In genomic region chr1:242440757-242441156, GRCh38 we compare ENCODE assay signal across 22 cellular contexts.
DNase-seq lines count a peak whose midpoint lies in the region; ATAC-seq, FAIRE-seq and TF ChIP-seq lines count a peak whose summit lies in the region.
"Had no signal": no experiment of that assay in that cellular context is flagged by ENCODE, and none has a peak within 500 bp of the region (broad histone marks: within the 10 kb centered on the region; RNA-seq: fewer than 3 reads in every experiment).

No MANE protein-coding gene starts in this region.

- DNase-seq in A549 (ENCODE audit: low read depth in 1 of 2, low spot score in 1 of 2) = no peak
- DNase-seq in HEK293T (ENCODE audit: extremely low spot score) = no peak
- DNase-seq in WTC11 (ENCODE audit: low spot score) = no peak
- no peak for DNase-seq in activated CD8-positive, alpha-beta T cell treated with anti-CD3 and anti-CD28 coated beads for 36 hours
- DNase-seq: 8988T; AML-193; Caco-2; Calu3; CD4-positive, alpha-beta T cell; CD8-positive, alpha-beta T cell; DMS79 treated with DMSO at 0.1 percent for 48 hours; GF-D8 had no signal

- H3K4me1 Mint-ChIP-seq in WTC11 = peaks cover 18% of the 10 kb centered on the region
- no peaks in the 10 kb centered on the region for H3K4me1 Mint-ChIP-seq in activated CD8-positive, alpha-beta T cell treated with anti-CD3 and anti-CD28 coated beads for 36 hours (ENCODE audit: low read depth)
- H3K4me1 Mint-ChIP-seq: B cell had no signal

- TF ChIP-seq RAD21 in A549 (conservative IDR thresholded peaks at IDR 0.05 in 1 of 2, IDR thresholded peaks at IDR 0.05 in 1 of 2) = no peak

- POLR2A ChIA-PET in A549 (lab: Yijun Ruan, JAX) = no interaction called here
- POLR2A ChIA-PET in HEK293T (lab: Yijun Ruan, JAX) = no interaction called here
- POLR2A ChIA-PET in WTC11 (lab: Charles Lee) = no interaction called here
- POLR2A ChIA-PET in activated CD8-positive, alpha-beta T cell treated with anti-CD3 and anti-CD28 coated beads for 36 hours (lab: Charles Lee) = no interaction called here

- H3K27me3 Mint-ChIP-seq in WTC11 (ENCODE audit: low read depth) = no peaks in the 10 kb centered on the region
- no peaks in the 10 kb centered on the region for H3K27me3 Mint-ChIP-seq in activated CD8-positive, alpha-beta T cell treated with anti-CD3 and anti-CD28 coated beads for 36 hours

- H3K4me2 ChIP-seq in A549 = no peak overlapping the region
- H3K4me2 ChIP-seq: BLaER1 treated with 17β-estradiol and CSF1 and Interleukin-3, amounts not matched to agents 10 nM and 100 nM had no signal

- H3K27ac Mint-ChIP-seq in WTC11 = peak overlapping the region; percentile 35; the same call in 1 of the 2 replicates
- no peak overlapping the region for H3K27ac Mint-ChIP-seq in activated CD8-positive, alpha-beta T cell treated with anti-CD3 and anti-CD28 coated beads for 36 hours
- H3K27ac Mint-ChIP-seq: B cell; CD4-positive, alpha-beta T cell; CD8-positive, alpha-beta T cell had no signal

- H3K4me1 ChIP-seq in A549 = 0 out of 3 replicates have a peak, but pooled peaks cover 3% of the 10 kb centered on the region
- H3K4me1 ChIP-seq: BLaER1 treated with 17β-estradiol and CSF1 and Interleukin-3, amounts not matched to agents 10 nM and 100 nM; Caco-2 had no signal

- H3K9me3 Mint-ChIP-seq in WTC11 = no peaks in the 10 kb centered on the region
- no peaks in the 10 kb centered on the region for H3K9me3 Mint-ChIP-seq in activated CD8-positive, alpha-beta T cell treated with anti-CD3 and anti-CD28 coated beads for 36 hours
- H3K9me3 Mint-ChIP-seq: CD4-positive, alpha-beta T cell; CD8-positive, alpha-beta T cell had no signal

- ATAC-seq in A549 (no peak), WTC11 (peak; percentile 61), HG03280 (IDR thresholded peaks at IDR 0.05; ENCODE audit: unreplicated experiment) (no peak), HG03442 (IDR thresholded peaks at IDR 0.05; ENCODE audit: unreplicated experiment) (no peak)
- no peak for ATAC-seq in activated CD8-positive, alpha-beta T cell treated with anti-CD3 and anti-CD28 coated beads for 36 hours
- ATAC-seq: CD8-positive, alpha-beta T cell had no signal

- TF ChIP-seq CTCF in A549 (IDR thresholded peaks at IDR 0.05) = no peak
- no peak for TF ChIP-seq CTCF in WTC11 (IDR thresholded peaks at IDR 0.05)
- no peak for TF ChIP-seq CTCF in activated CD8-positive, alpha-beta T cell treated with anti-CD3 and anti-CD28 coated beads for 36 hours (IDR thresholded peaks at IDR 0.05)

- no peak for TF ChIP-seq EP300 in A549 (IDR thresholded peaks at IDR 0.05)

- no peak overlapping the region for H3K4me3 Mint-ChIP-seq in WTC11
- H3K4me3 Mint-ChIP-seq in activated CD8-positive, alpha-beta T cell treated with anti-CD3 and anti-CD28 coated beads for 36 hours = no peak overlapping the region
- H3K4me3 Mint-ChIP-seq: B cell; CD4-positive, alpha-beta T cell; CD8-positive, alpha-beta T cell had no signal

- intact Hi-C loops in activated CD8-positive, alpha-beta T cell treated with anti-CD3 and anti-CD28 coated beads for 36 hours (cut with micrococcal nuclease) = no loop called here

- no peak for TF ChIP-seq POLR2A in A549 (IDR thresholded peaks at IDR 0.05; ENCODE audit: low read length)

- H3K36me3 Mint-ChIP-seq in WTC11 = no peaks in the 10 kb centered on the region
- no peaks in the 10 kb centered on the region for H3K36me3 Mint-ChIP-seq in activated CD8-positive, alpha-beta T cell treated with anti-CD3 and anti-CD28 coated beads for 36 hours (ENCODE audit: low read depth)
- H3K36me3 Mint-ChIP-seq: CD8-positive, alpha-beta T cell had no signal

- H3K4me3 ChIP-seq in A549 = no peak overlapping the region
- H3K4me3 ChIP-seq: BLaER1 treated with 17β-estradiol and CSF1 and Interleukin-3, amounts not matched to agents 10 nM and 100 nM had no signal

- CTCF ChIA-PET in A549 (lab: Yijun Ruan, JAX) (interaction anchor here (0.6 to 1.0 kb wide), 3 partner anchors 13 to 1046 kb away, joined by 3 to 5 read pairs (median 4); no protein-coding TSS in a partner anchor), HEK293T (lab: Yijun Ruan, JAX) (no interaction called here), WTC11 (lab: Charles Lee) (no interaction called here)
- CTCF ChIA-PET in activated CD8-positive, alpha-beta T cell treated with anti-CD3 and anti-CD28 coated beads for 36 hours (lab: Charles Lee) = interaction anchor here (1.0 kb wide), 1 partner anchor 14 kb away, joined by 3 read pairs; no protein-coding TSS in a partner anchor

- no peaks in the 10 kb centered on the region for H3K9me3 ChIP-seq in A549
- H3K9me3 ChIP-seq: BLaER1 treated with 17β-estradiol and CSF1 and Interleukin-3, amounts not matched to agents 10 nM and 100 nM; Caco-2 had no signal

- H3K27ac ChIP-seq in A549 = no peak overlapping the region
- H3K27ac ChIP-seq: BLaER1 treated with 17β-estradiol and CSF1 and Interleukin-3, amounts not matched to agents 10 nM and 100 nM; C4-2B had no signal

- FAIRE-seq in A549 (lab: Jason Lieb, UNC) = no peak
- FAIRE-seq: A204.1, D721Med, G401.6, GM12891, GM19239 had no signal

- 81% methylated on average over 1 of the region's 1 CpG for WGBS in A549 (ENCODE audit: missing lambda C conversion rate)

TF ChIP-seq in A549, 52 proteins besides CTCF, POLR2A, EP300 and RAD21:
- TF ChIP-seq CEBPB (IDR thresholded peaks at IDR 0.05) (no peak), MAFK (IDR thresholded peaks at IDR 0.05; ENCODE audit: partially characterized antibody) (peak; percentile 79)

TF ChIP-seq in HEK293T, 16 proteins besides CTCF, POLR2A, EP300 and RAD21:
- TF ChIP-seq CTBP1 (IDR thresholded peaks at IDR 0.05; ENCODE audit: borderline replicate concordance) (peak; percentile 3; the same call in 1 of the 2 replicates), ARNT (IDR thresholded peaks at IDR 0.05) (no peak)

TF ChIP-seq in WTC11, 78 proteins besides CTCF, POLR2A, EP300 and RAD21 (continues in another document):
- TF ChIP-seq E2F5 (CRISPR knock-in tag; IDR thresholded peaks at IDR 0.05) = no peak
- TF ChIP-seq ELF4 (CRISPR knock-in tag; IDR thresholded peaks at IDR 0.05; ENCODE audit: low read depth) = no peak
- TF ChIP-seq ZNF232 (CRISPR knock-in tag; IDR thresholded peaks at IDR 0.05) = no peak
- TF ChIP-seq ETV6 (CRISPR knock-in tag; IDR thresholded peaks at IDR 0.05) = no peak
- no peak for TF ChIP-seq ZNF317 (CRISPR knock-in tag; IDR thresholded peaks at IDR 0.05; ENCODE audit: borderline replicate concordance, low read depth)
- TF ChIP-seq TEAD1 (CRISPR knock-in tag; IDR thresholded peaks at IDR 0.05) = no peak
- no peak for TF ChIP-seq AR (CRISPR knock-in tag; IDR thresholded peaks at IDR 0.05)
- TF ChIP-seq JAZF1 (CRISPR knock-in tag; IDR thresholded peaks at IDR 0.05) = no peak
- TF ChIP-seq ZNF138 (CRISPR knock-in tag; conservative IDR thresholded peaks at IDR 0.05) = no peak
- no peak for TF ChIP-seq ZSCAN18 (CRISPR knock-in tag; IDR thresholded peaks at IDR 0.05)

Comparison
In these comparisons a context has a peak if more than half of its experiments do, and no peak if none do; other contexts are left out.
1. CTCF ChIA-PET loops: an anchor here in A549 (0.6 to 1.0 kb wide) and activated CD8-positive, alpha-beta T cell treated with anti-CD3 and anti-CD28 coated beads for 36 hours (1.0 kb wide); none called in HEK293T and WTC11.